Comparison of ENCODE assay signal across 13 cellular contexts in genomic region chr11:68643576-68643975, GRCh38. TPM values are rescaled to one million over a fixed set of nuclear protein-coding genes. Genes with fewer than 3 reads are reported as not detected.
DNase-seq lines count a peak whose midpoint lies in the region; ATAC-seq and TF ChIP-seq lines count a peak whose summit lies in the region.
"Had no signal": no experiment of that assay in that cellular context is flagged by ENCODE, and none has a peak within 500 bp of the region (broad histone marks: within the 10 kb centered on the region; RNA-seq: fewer than 3 reads in every experiment).

No MANE protein-coding gene starts in this region.

- H3K4me3 ChIP-seq in ovary, result no peak overlapping the region
- H3K4me3 ChIP-seq: GM12878, tibial artery had no signal

- intact Hi-C loops in ovary (cut with DNase I), result loop anchor here in 1 of 4 donors (10.0 kb wide), 1 partner anchor 71 kb away; no protein-coding TSS in a partner anchor

- no peaks in the 10 kb centered on the region for H3K36me3 ChIP-seq in ovary
- H3K36me3 ChIP-seq: tibial artery had no signal

- H3K27me3 ChIP-seq in ovary, result no peaks in the 10 kb centered on the region

- H3K9me3 ChIP-seq in ovary, result peaks cover 0 to 9% of the 10 kb centered on the region in 2 donors

- DNase-seq in NCI-H1417 (lab: John Stamatoyannopoulos, UW) (peak in 2 of 3 experiments; percentile 19 to 56), NCI-H1417 treated with DMSO at 0.1 percent for 48 hours (lab: John Stamatoyannopoulos, UW) (no peak), M059J (ENCODE audit: low read depth) (peak; percentile 15), dermis blood vessel endothelial cell (peak; percentile 13), renal cortical epithelial cell (ENCODE audit: low read depth) (peak; percentile 31), retina (no peak), ovary (no peak)
- DNase-seq: activated CD4-positive, alpha-beta T cell treated with anti-CD3 and anti-CD28 coated beads, Interleukin-2, amount 50 U/mL, for 4 hours; NCI-H2081 treated with DMSO at 0.1 percent for 48 hours; stimulated activated CD8-positive, alpha-beta memory T cell treated with anti-CD3 and anti-CD28 coated beads, Interleukin-4, amount 100 ng/mL, for 48 hours; tibial artery had no signal

- ATAC-seq in GM21515 (IDR thresholded peaks at IDR 0.05; ENCODE audit: unreplicated experiment), result no peak
- ATAC-seq: GM12878 had no signal

- TF ChIP-seq POLR2A in ovary (IDR thresholded peaks at IDR 0.05), result no peak

- no peaks in the 10 kb centered on the region for H3K4me1 ChIP-seq in ovary (ENCODE audit: insufficient read depth)
- H3K4me1 ChIP-seq: tibial artery had no signal

- WGBS in ovary, 3 donors, result 5 to 17% (median 13%) methylated on average over 12 of the region's 12 CpGs

- TF ChIP-seq CTCF in ovary (IDR thresholded peaks at IDR 0.05), result no peak

- no peak overlapping the region for H3K27ac ChIP-seq in ovary
- H3K27ac ChIP-seq: tibial artery had no signal

- no peak for TF ChIP-seq EP300 in ovary (IDR thresholded peaks at IDR 0.05)

RNA-seq across cellular contexts. Expression of gene GAL, which starts 40.8 kb away (rescaled TPM):
- not detected in 2 replicates for total RNA-seq in M059J (2014; rRNA removed; shearing (Covaris generic))
- total RNA-seq in dermis blood vessel endothelial cell (0.17 and 0.74 TPM in 2 replicates), renal cortical epithelial cell (0.87 TPM in 1 of 2 replicates, not detected in the other), ovary (1 to 10 TPM in 1 of 7 donors, under 1 TPM in 1, not detected in 5; 0.36 to 1.4 TPM)
- polyA plus RNA-seq in ovary, result under 1 TPM in 1 of 2 donors, not detected in 1; 0.19 TPM
- total RNA-seq: GM12878 had no signal

Comparison
In these comparisons a context has a peak if more than half of its experiments do, and no peak if none do; other contexts are left out.
1. DNase-seq: peak in NCI-H1417 (2 of 3), M059J (single experiment), dermis blood vessel endothelial cell (single experiment) and renal cortical epithelial cell (single experiment); none in NCI-H1417 treated with DMSO at 0.1 percent for 48 hours (single experiment), retina (single experiment) and ovary (0 of 5).